ENCODE assay signal across 23 cellular contexts in genomic region chr7:40866601-40867000, GRCh38.
DNase-seq lines count a peak whose midpoint lies in the region; ATAC-seq, FAIRE-seq and TF ChIP-seq lines count a peak whose summit lies in the region.
"Had no signal": no experiment of that assay in that cellular context is flagged by ENCODE, and none has a peak within 500 bp of the region (broad histone marks: within the 10 kb centered on the region; RNA-seq: fewer than 3 reads in every experiment).

No MANE protein-coding gene starts in this region.

- POLR2A ChIA-PET in Panc1 (lab: Charles Lee), result no interaction called here
- POLR2A ChIA-PET in HepG2 (lab: Yijun Ruan, JAX), result no interaction called here

- FAIRE-seq in HepG2 (lab: Jason Lieb, UNC), result no peak

- no peak overlapping the region for H2BK120ac ChIP-seq in mesendoderm (ENCODE audit: low read depth, low read length)

- no peak overlapping the region for H3K27ac ChIP-seq in Panc1 (ENCODE audit: low read length)
- no peak overlapping the region for H3K27ac ChIP-seq in mesendoderm (ENCODE audit: low read depth, low read length)
- H3K27ac ChIP-seq in HepG2 (ENCODE audit: extremely low read length, insufficient read depth, low read length), result no peak overlapping the region
- H3K27ac ChIP-seq: body of pancreas, SK-N-MC, skin epidermis had no signal

- intact Hi-C loops in Panc1 (cut with micrococcal nuclease; ENCODE audit: unreplicated experiment), result no loop called here
- intact Hi-C loops in HepG2 (cut with micrococcal nuclease; ENCODE audit: unreplicated experiment), result no loop called here

- DNase-seq in AG10803 (ENCODE audit: low read depth) (peak; percentile 44), Panc1 (ENCODE audit: low read depth, low spot score) (no peak), epithelial cell of proximal tubule (ENCODE audit: low read depth) (no peak), mesendoderm (peak; percentile 61), HepG2 (ENCODE audit: low spot score) (no peak), DMS114 treated with DMSO at 0.1 percent for 48 hours (lab: John Stamatoyannopoulos, UW; ENCODE audit: unreplicated experiment) (no peak), NOMO-1 treated with dmso at 0.1 percent for 144 hours (lab: John Stamatoyannopoulos, UW; ENCODE audit: unreplicated experiment) (no peak), AG20443 (ENCODE audit: low spot score) (no peak)
- DNase-seq: activated CD4-positive, alpha-beta T cell treated with anti-CD3 and anti-CD28 coated beads for 48 hours; activated naive CD4-positive, alpha-beta T cell treated with anti-CD3 and anti-CD28 coated beads for 36 hours; AML-193; body of pancreas; Caco-2; MG63; NCI-H187; NCI-H345; posterior cingulate gyrus; stimulated activated CD4-positive, alpha-beta T cell treated with anti-CD3 and anti-CD28 coated beads, Interleukin-4, amount 100 ng/mL, for 24 hours; substantia nigra; T-helper 9 cell had no signal

- in situ Hi-C loops in Panc1 (cut with HindIII; ENCODE audit: low pct_unique_long_range_greater_than_20kb, low sequenced_read_pairs) (no loop called here), HepG2 (cut with HindIII; ENCODE audit: extremely low pct_ligation_motif_present, low pct_unique_long_range_greater_than_20kb) (no loop called here)

- H4K20me1 ChIP-seq in HepG2 (ENCODE audit: insufficient read depth, low read length), result no peaks in the 10 kb centered on the region

- H2AFZ ChIP-seq in HepG2 (ENCODE audit: low read length), result no peak overlapping the region

- no peak overlapping the region for H3K56ac ChIP-seq in mesendoderm (ENCODE audit: low read length)

- no peak overlapping the region for H3K18ac ChIP-seq in mesendoderm (ENCODE audit: low read length)

- no peak overlapping the region for H2AK5ac ChIP-seq in mesendoderm (ENCODE audit: low read length)

- H3K79me2 ChIP-seq in mesendoderm (ENCODE audit: control insufficient read depth, insufficient read depth, low read length) (no peaks in the 10 kb centered on the region), HepG2 (ENCODE audit: insufficient read depth, low read length) (no peaks in the 10 kb centered on the region)

- no peak for TF ChIP-seq POLR2A in HepG2 (IDR thresholded peaks at IDR 0.05; ENCODE audit: insufficient read depth in 1 of 2, low read depth in 2 of 2, low read length in 2 of 2)

- CTCF ChIA-PET in Panc1 (lab: Charles Lee), result interaction anchor here (0.6 kb wide), 2 partner anchors 547 to 838 kb away, joined by 3 read pairs; no protein-coding TSS in a partner anchor
- CTCF ChIA-PET in HepG2 (lab: Yijun Ruan, JAX; ENCODE audit: low intra/inter-chr PET ratio, low total read pairs), result no interaction called here

- no peak overlapping the region for H3K4ac ChIP-seq in mesendoderm (ENCODE audit: low read depth, low read length)

- no peak overlapping the region for H2BK15ac ChIP-seq in mesendoderm (replicated peaks; ENCODE audit: low read depth)

- no peak overlapping the region for H3K23ac ChIP-seq in mesendoderm (ENCODE audit: low read length)

- H4K8ac ChIP-seq in mesendoderm (ENCODE audit: low read depth, low read length), result no peak overlapping the region

- no peak overlapping the region for H3K4me3 ChIP-seq in AG10803 (ENCODE audit: low read length)
- 0 out of 4 replicates have a peak overlapping the region, but pooled peaks of 1 of the 2 experiments have one; percentile 1 for H3K4me3 ChIP-seq in Panc1 (ENCODE audit: low read depth in 2 of 2, low read length in 2 of 2)
- H3K4me3 ChIP-seq in epithelial cell of proximal tubule (ENCODE audit: low read depth, low read length), result no peak overlapping the region
- no peak overlapping the region for H3K4me3 ChIP-seq in mesendoderm (ENCODE audit: low read length)
- H3K4me3 ChIP-seq in HepG2 (replicated peaks in 1 of 3; ENCODE audit: insufficient read depth in 1 of 3, low read depth in 2 of 3, low read length in 3 of 3), result no peak overlapping the region
- H3K4me3 ChIP-seq: body of pancreas, MG63, SK-N-MC, skin epidermis had no signal

- BruUV-seq in Panc1 (replicated peaks; lab: Mats Ljungman, UMichigan) (no TSS peak), HepG2 (replicated peaks; lab: Mats Ljungman, UMichigan) (no TSS peak)

- TF ChIP-seq CTCF in AG10803 (conservative IDR thresholded peaks at IDR 0.05; ENCODE audit: low read length) (peak; percentile 39), Panc1 (IDR thresholded peaks at IDR 0.05) (peak; percentile 46), epithelial cell of proximal tubule (conservative IDR thresholded peaks at IDR 0.05; ENCODE audit: low read depth, low read length) (peak; percentile 7), HepG2 (CRISPR knock-in tag; IDR thresholded peaks at IDR 0.05) (no peak)

- no peaks in the 10 kb centered on the region for H3K36me3 ChIP-seq in Panc1 (ENCODE audit: control insufficient read depth, insufficient read depth, low read length)
- H3K36me3 ChIP-seq in mesendoderm (ENCODE audit: control insufficient read depth, insufficient read depth, low read length), result no peaks in the 10 kb centered on the region
- H3K36me3 ChIP-seq in HepG2 (replicated peaks in 1 of 2; ENCODE audit: control insufficient read depth in 1 of 2, insufficient read depth in 2 of 2, low read length in 2 of 2), result no peaks in the 10 kb centered on the region
- H3K36me3 ChIP-seq: MG63 had no signal

- TF ChIP-seq EP300 in HepG2 (IDR thresholded peaks at IDR 0.05; ENCODE audit: low read depth in 2 of 2, low read length in 2 of 2) (no peak), HepG2 (CRISPR knock-in tag; IDR thresholded peaks at IDR 0.05; ENCODE audit: borderline replicate concordance) (no peak)

- H3K9me3 ChIP-seq in Panc1 (ENCODE audit: control insufficient read depth, insufficient read depth, low read depth, low read length) (no peaks in the 10 kb centered on the region; the same call in 1 of the 2 replicates), HepG2 (ENCODE audit: low read length) (no peaks in the 10 kb centered on the region)
- H3K9me3 ChIP-seq: body of pancreas, MG63 had no signal

- TF ChIP-seq RAD21 in HepG2 (CRISPR knock-in tag; IDR thresholded peaks at IDR 0.05), result no peak

- no peak overlapping the region for H4K5ac ChIP-seq in mesendoderm (ENCODE audit: low read length)

- no CpG with 5 or more reads among the region's 10 CpGs for WGBS in mesendoderm (ENCODE audit: extremely low coverage, insufficient coverage, low lambda C conversion rate)
- WGBS in HepG2 (ENCODE audit: low lambda C conversion rate), result 63% methylated on average over 10 of the region's 10 CpGs

- H2BK5ac ChIP-seq in mesendoderm (ENCODE audit: low read length), result no peak overlapping the region

- peak; percentile 73; the same call in 1 of the 2 replicates for ATAC-seq in Panc1
- no peak for ATAC-seq in HepG2
- ATAC-seq: body of pancreas, left lobe of liver had no signal

- H3K4me2 ChIP-seq in mesendoderm (ENCODE audit: low read length), result no peak overlapping the region
- H3K4me2 ChIP-seq in HepG2 (ENCODE audit: low read depth, low read length), result no peak overlapping the region

- no peaks in the 10 kb centered on the region for H3K27me3 ChIP-seq in Panc1 (ENCODE audit: control insufficient read depth, insufficient read depth, low read length)
- no peaks in the 10 kb centered on the region for H3K27me3 ChIP-seq in mesendoderm (ENCODE audit: insufficient read depth, low read length, poor library complexity)
- H3K27me3 ChIP-seq in HepG2 (ENCODE audit: control insufficient read depth in 1 of 2, insufficient read depth in 2 of 2, low read length in 2 of 2), result no peaks in the 10 kb centered on the region
- H3K27me3 ChIP-seq: body of pancreas, MG63 had no signal

- H3K79me1 ChIP-seq in mesendoderm (ENCODE audit: low read length), result no peaks in the 10 kb centered on the region

- H3K4me1 ChIP-seq in Panc1 (ENCODE audit: control insufficient read depth, insufficient read depth, low read length) (no peaks in the 10 kb centered on the region), mesendoderm (ENCODE audit: control insufficient read depth, low read depth, low read length) (no peaks in the 10 kb centered on the region), HepG2 (ENCODE audit: insufficient read depth, low read length) (no peaks in the 10 kb centered on the region)
- H3K4me1 ChIP-seq: body of pancreas had no signal

- H3K9ac ChIP-seq in mesendoderm (ENCODE audit: low read length) (no peak overlapping the region), HepG2 (ENCODE audit: insufficient read depth, low read depth, low read length) (no peak overlapping the region)

TF ChIP-seq in HepG2, 621 proteins besides CTCF, POLR2A, EP300 and RAD21 (continues in another document):
- TF ChIP-seq CEBPB (IDR thresholded peaks at IDR 0.05; ENCODE audit: borderline replicate concordance, low read depth, low read length), result no peak
- TF ChIP-seq FOXP4 (CRISPR knock-in tag; IDR thresholded peaks at IDR 0.05), result no peak
- no peak for TF ChIP-seq POLR2AphosphoS2 (IDR thresholded peaks at IDR 0.05; ENCODE audit: low read depth, low read length)
- TF ChIP-seq SKI (IDR thresholded peaks at IDR 0.05; ENCODE audit: partially characterized antibody), result no peak
- no peak for TF ChIP-seq TARDBP (CRISPR knock-in tag; IDR thresholded peaks at IDR 0.05)
- no peak for TF ChIP-seq SMAD9 (CRISPR knock-in tag; IDR thresholded peaks at IDR 0.05)
- no peak for TF ChIP-seq MATR3 (CRISPR knock-in tag; IDR thresholded peaks at IDR 0.05)
- TF ChIP-seq ZNF772 (CRISPR knock-in tag; IDR thresholded peaks at IDR 0.05), result no peak
- no peak for TF ChIP-seq THYN1 (CRISPR knock-in tag; IDR thresholded peaks at IDR 0.05; ENCODE audit: borderline replicate concordance, low read depth)
- no peak for TF ChIP-seq SUZ12 (IDR thresholded peaks at IDR 0.05; ENCODE audit: low read depth, low read length)

Comparison
In these comparisons a context has a peak if more than half of its experiments do, and no peak if none do; other contexts are left out.
1. DNase-seq: peak in AG10803 (single experiment) and mesendoderm (single experiment); none in Panc1 (single experiment), epithelial cell of proximal tubule (single experiment), HepG2 (single experiment), DMS114 treated with DMSO at 0.1 percent for 48 hours (single experiment), NOMO-1 treated with dmso at 0.1 percent for 144 hours (single experiment) and AG20443 (single experiment).